In genomic region chr2:46300406-46300832, GRCh38 we compare ENCODE assay signal across 10 cellular contexts. TPM values are rescaled to one million over a fixed set of nuclear protein-coding genes. Genes with fewer than 3 reads are reported as not detected.
DNase-seq lines count a peak whose midpoint lies in the region; ATAC-seq and TF ChIP-seq lines count a peak whose summit lies in the region.
"Had no signal": no experiment of that assay in that cellular context is flagged by ENCODE, and none has a peak within 500 bp of the region (broad histone marks: within the 10 kb centered on the region; RNA-seq: fewer than 3 reads in every experiment).

No MANE protein-coding gene starts in this region.

- TF ChIP-seq CTCF in brain (conservative IDR thresholded peaks at IDR 0.05): no peak
- TF ChIP-seq CTCF in smooth muscle cell (IDR thresholded peaks at IDR 0.05; ENCODE audit: borderline replicate concordance, insufficient read depth, poor library complexity, severe bottlenecking): no peak

- peaks cover 0 to 13% (median 5%) of the 10 kb centered on the region in 5 experiments for H3K9me3 Mint-ChIP-seq in brain

- H3K27ac ChIP-seq in GM23248 (peak overlapping the region; percentile 79), iPS-20b (ENCODE audit: low read length) (no peak overlapping the region), smooth muscle cell (ENCODE audit: low read depth) (peak overlapping the region; percentile 29)
- H3K27ac ChIP-seq: KMS-11 had no signal

- no peaks in the 10 kb centered on the region for H3K9me2 ChIP-seq in GM23248 (ENCODE audit: insufficient read depth)

- peak overlapping the region; percentile 95 for H3K9ac ChIP-seq in GM23248
- no peak overlapping the region for H3K9ac ChIP-seq in iPS-20b (ENCODE audit: low read depth, low read length)
- no peak overlapping the region for H3K9ac ChIP-seq in smooth muscle cell (ENCODE audit: low read depth)
- H3K9ac ChIP-seq: KMS-11 had no signal

- H3K4me1 ChIP-seq in GM23248 (ENCODE audit: insufficient read depth) (peaks cover 8% of the 10 kb centered on the region; the same call in 1 of the 2 replicates), iPS-20b (ENCODE audit: insufficient read depth, low read length) (peaks cover 15% of the 10 kb centered on the region; the same call in 1 of the 2 replicates), smooth muscle cell (ENCODE audit: low read depth) (peaks cover 4% of the 10 kb centered on the region)

- H3K4me3 ChIP-seq in GM23248 (peak overlapping the region; percentile 97), iPS-20b (ENCODE audit: low read length) (peak overlapping the region; percentile 77; the same call in 1 of the 2 replicates), smooth muscle cell (peak overlapping the region; percentile 64)

- no peaks in the 10 kb centered on the region for H4K20me1 ChIP-seq in GM23248 (ENCODE audit: insufficient read depth)
- peaks cover 76% of the 10 kb centered on the region for H4K20me1 ChIP-seq in smooth muscle cell (ENCODE audit: low read depth)

- H3K79me2 ChIP-seq in GM23248 (ENCODE audit: insufficient read depth): peaks cover 78% of the 10 kb centered on the region
- H3K79me2 ChIP-seq in smooth muscle cell (ENCODE audit: low read depth): peaks cover 79% of the 10 kb centered on the region

- H3K27me3 Mint-ChIP-seq in brain: peaks cover 99% of the 10 kb centered on the region

- H3K9me3 ChIP-seq in GM23248 (ENCODE audit: low read depth): no peaks in the 10 kb centered on the region
- no peaks in the 10 kb centered on the region; the same call in 1 of the 2 replicates for H3K9me3 ChIP-seq in iPS-20b (ENCODE audit: insufficient read depth, low read depth, low read length)
- no peaks in the 10 kb centered on the region for H3K9me3 ChIP-seq in smooth muscle cell (replicated peaks; ENCODE audit: low read depth)

- DNase-seq in GM23248 (no peak), smooth muscle cell (lab: John Stamatoyannopoulos, UW; ENCODE audit: unreplicated experiment) (no peak), NCI-H2081 treated with DMSO at 0.1 percent for 48 hours (lab: John Stamatoyannopoulos, UW) (no peak)
- no peak for DNase-seq in stimulated activated CD4-positive, alpha-beta T cell treated with anti-CD3 and anti-CD28 coated beads, Interleukin-15, amount 100 ng/mL, for 24 hours
- DNase-seq: NCI-H446 treated with DMSO at 0.1 percent for 48 hours had no signal

- in situ Hi-C loops in GM23248 (cut with MboI): no loop called here

- no peaks in the 10 kb centered on the region for H3K36me3 Mint-ChIP-seq in brain

- H3K27ac Mint-ChIP-seq in brain: no peak overlapping the region

- H3K4me3 Mint-ChIP-seq in brain: peak overlapping the region; percentile 85 to 87 (median 86)

- H3K36me3 ChIP-seq in GM23248 (ENCODE audit: low read depth): no peaks in the 10 kb centered on the region
- H3K36me3 ChIP-seq in iPS-20b (ENCODE audit: insufficient read depth, low read depth, low read length): no peaks in the 10 kb centered on the region
- no peaks in the 10 kb centered on the region for H3K36me3 ChIP-seq in smooth muscle cell (ENCODE audit: low read depth)

- ATAC-seq in GM19395 (IDR thresholded peaks at IDR 0.05; ENCODE audit: unreplicated experiment): no peak
- no peak for ATAC-seq in HG02588 (IDR thresholded peaks at IDR 0.05; ENCODE audit: unreplicated experiment)

- peaks cover 26% of the 10 kb centered on the region for H3K4me1 Mint-ChIP-seq in brain

- peak overlapping the region; percentile 92 for H3K4me2 ChIP-seq in GM23248 (ENCODE audit: unreplicated experiment)
- peak overlapping the region; percentile 85 for H3K4me2 ChIP-seq in smooth muscle cell
- H3K4me2 ChIP-seq: KMS-11 had no signal

- H3F3A ChIP-seq in GM23248 (ENCODE audit: insufficient read depth): no peaks in the 10 kb centered on the region; the same call in 1 of the 2 replicates
- no peaks in the 10 kb centered on the region for H3F3A ChIP-seq in smooth muscle cell (ENCODE audit: low read depth)

- H3K27me3 ChIP-seq in GM23248 (replicated peaks; ENCODE audit: insufficient read depth) (no peaks in the 10 kb centered on the region), iPS-20b (ENCODE audit: insufficient read depth, low read length) (peaks cover 84% of the 10 kb centered on the region), smooth muscle cell (ENCODE audit: low read depth) (no peaks in the 10 kb centered on the region)

- H2AFZ ChIP-seq in GM23248 (no peak overlapping the region), smooth muscle cell (ENCODE audit: low read depth) (no peak overlapping the region)

- WGBS in GM23248 (ENCODE audit: low coverage in 1 of 2, low lambda C conversion rate in 2 of 2, missing lambda C conversion rate in 2 of 2), 2 experiments: 79 to 88% methylated on average over 6 of the region's 6 CpGs
- WGBS in smooth muscle cell (ENCODE audit: low lambda C conversion rate): 63% methylated on average over 6 of the region's 6 CpGs

RNA-seq across cellular contexts. Expression of gene EPAS1, which starts 3.2 kb away (rescaled TPM):
- total RNA-seq in GM23248 (2014; rRNA removed; shearing (Covaris generic)): 66.3 and 73.8 TPM in 2 replicates
- 45.2 and 47.5 TPM in 2 replicates for polyA plus RNA-seq in GM23248 (2016; fragmentation: Nextera tagmentation; extraction: Ambion mirVana)
- 80.4 TPM for polyA plus RNA-seq in brain (ENCODE audit: insufficient read depth, low read depth, low replicate concordance)
- 57.5 and 91.6 TPM in 2 replicates for total RNA-seq in smooth muscle cell
- 31.7 and 61.5 TPM in 2 replicates for polyA plus RNA-seq in smooth muscle cell
